8 cellular contexts compared by ENCODE assay signal in the genomic region with DNA sequence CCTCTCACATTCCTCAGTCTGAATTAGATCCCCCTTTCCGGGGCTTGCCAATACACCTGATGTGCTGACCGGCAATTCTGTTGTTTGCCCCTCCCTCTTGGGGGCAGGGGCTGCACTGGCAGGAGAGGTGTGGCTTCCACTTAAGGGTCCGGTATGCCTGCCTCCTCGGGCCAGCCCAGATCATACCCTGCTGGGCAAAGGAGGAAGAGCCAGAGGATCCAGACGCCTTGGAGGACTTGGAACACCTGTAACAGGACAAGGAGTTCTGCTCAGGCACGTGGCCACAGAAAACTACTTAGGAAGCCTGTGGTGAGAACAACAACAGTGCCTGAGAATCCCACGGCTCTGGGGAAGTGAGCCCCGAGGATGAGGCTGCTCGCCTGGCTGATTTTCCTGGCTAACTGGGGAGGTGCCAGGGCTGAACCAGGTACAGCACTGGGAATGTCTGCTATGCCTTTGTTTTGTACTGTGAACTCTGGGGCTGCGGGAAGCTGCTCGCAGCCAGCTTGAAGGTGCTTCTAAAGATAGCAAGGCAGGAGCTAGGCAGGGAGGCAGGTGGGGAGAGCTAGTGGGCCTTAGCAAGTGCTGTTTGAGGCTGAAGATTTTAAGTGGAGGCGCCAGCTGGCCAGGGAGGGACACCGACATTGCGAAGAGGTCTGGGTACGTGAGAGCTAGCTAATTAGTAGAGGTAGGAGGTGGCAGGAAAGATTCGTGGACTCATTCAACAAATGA. TPM values are rescaled to one million over a fixed set of nuclear protein-coding genes. Genes with fewer than 3 reads are reported as not detected.
A peak's percentile ranks its signal among the peaks of the same experiment; 100 is the strongest.
DNase-seq lines count a peak whose midpoint lies in the region; ATAC-seq, FAIRE-seq and TF ChIP-seq lines count a peak whose summit lies in the region.

SMPDL3B (plus strand) TSS at position 183 of the 732 bp plus-strand sequence; CDS start at position 367, 184 bp downstream.

- H4K20me1 ChIP-seq in OCI-LY7 (ENCODE audit: insufficient read depth, low read length), result no peaks in the 10 kb centered on the region

- H3K4me3 ChIP-seq in ACC112 (ENCODE audit: low read depth, low read length), result peak within 1 kb of the TSS; percentile 49
- peak within 1 kb of the TSS; percentile 34 for H3K4me3 ChIP-seq in OCI-LY7 (ENCODE audit: low read depth, low read length, poor library complexity, severe bottlenecking)
- H3K4me3 ChIP-seq in ectodermal cell (ENCODE audit: insufficient read depth, low read depth, low read length), result peak within 1 kb of the TSS; percentile 27
- H3K4me3 ChIP-seq in pancreas, result peak within 1 kb of the TSS; percentile 32 to 57 (median 39)

- CTCF ChIA-PET in OCI-LY7 (lab: Charles Lee; ENCODE audit: unreplicated experiment), result no interaction called here

- ATAC-seq in pancreas (peak; percentile 96 to 98 (median 96)), HG02610 (IDR thresholded peaks at IDR 0.05; ENCODE audit: unreplicated experiment) (no peak), HG03135 (IDR thresholded peaks at IDR 0.05; ENCODE audit: unreplicated experiment) (no peak)

- intact Hi-C loops in OCI-LY7 (cut with micrococcal nuclease; ENCODE audit: unreplicated experiment), result loop anchor here (5.0 kb wide), 1 partner anchor 78 kb away; no protein-coding TSS in a partner anchor
- intact Hi-C loops in pancreas (cut with DNase I), result no loop called here

- BruUV-seq in OCI-LY7 (replicated peaks; lab: Mats Ljungman, UMichigan), result no TSS peak

- H3K4me1 ChIP-seq in ACC112 (ENCODE audit: control insufficient read depth, insufficient read depth, low read length, unreplicated experiment) (peaks cover 5% of the 10 kb centered on the region), OCI-LY7 (ENCODE audit: insufficient read depth, low read length, poor library complexity, severe bottlenecking) (peaks cover 27% of the 10 kb centered on the region), ectodermal cell (ENCODE audit: control insufficient read depth, insufficient read depth, low read length) (peaks cover 7% of the 10 kb centered on the region), pancreas (peaks cover 0 to 5% (median 0%) of the 10 kb centered on the region in 3 donors)

- H3K27ac ChIP-seq in ACC112 (ENCODE audit: low read depth, low read length), result no peak within 1 kb of the TSS
- no peak within 1 kb of the TSS for H3K27ac ChIP-seq in OCI-LY7 (ENCODE audit: low read depth, low read length, poor library complexity, severe bottlenecking)
- H3K27ac ChIP-seq in ectodermal cell (ENCODE audit: insufficient read depth, low read depth, low read length, poor library complexity, severe bottlenecking), result no peak within 1 kb of the TSS
- H3K27ac ChIP-seq in pancreas, result peak within 1 kb of the TSS; percentile 33 to 63 (median 49)

- no peaks in the 10 kb centered on the region for H3K9me2 ChIP-seq in OCI-LY7 (ENCODE audit: insufficient read depth, low read length)

- peaks cover 11% of the 10 kb centered on the region for H3K27me3 ChIP-seq in ACC112 (ENCODE audit: insufficient read depth, low read length)
- peaks cover 11% of the 10 kb centered on the region for H3K27me3 ChIP-seq in ectodermal cell (ENCODE audit: control insufficient read depth, insufficient read depth, low read length, poor library complexity, severe bottlenecking)
- H3K27me3 ChIP-seq in pancreas, result no peaks in the 10 kb centered on the region

- H3K9me3 ChIP-seq in OCI-LY7 (ENCODE audit: low read length), result no peaks in the 10 kb centered on the region
- no peaks in the 10 kb centered on the region for H3K9me3 ChIP-seq in ectodermal cell (ENCODE audit: control insufficient read depth, low read length)
- H3K9me3 ChIP-seq in pancreas, result no peaks in the 10 kb centered on the region

- DNase-seq in GM12891 (ENCODE audit: insufficient read length, low spot score) (no peak), OCI-LY7 (ENCODE audit: low spot score) (peak; percentile 21), pancreas (peak; percentile 66 to 87 (median 74)), ureter (ENCODE audit: low spot score) (no peak)

- H3K4me2 ChIP-seq in OCI-LY7 (ENCODE audit: low read length), result peak within 1 kb of the TSS; percentile 51

- POLR2A ChIA-PET in OCI-LY7 (lab: Charles Lee), result no interaction called here

- WGBS in ectodermal cell, 2 experiments, result 10 to 16% methylated on average over 16 of the region's 16 CpGs
- 1% methylated on average over 16 of the region's 16 CpGs for WGBS in pancreas, 2 donors

- H2AFZ ChIP-seq in ACC112 (ENCODE audit: low read length, unreplicated experiment) (peak within 1 kb of the TSS; percentile 24), OCI-LY7 (ENCODE audit: low read length) (peak within 1 kb of the TSS; percentile 65; the same call in 1 of the 2 replicates)

- no peak for TF ChIP-seq CTCF in OCI-LY7 (conservative IDR thresholded peaks at IDR 0.05; ENCODE audit: low read length)
- TF ChIP-seq CTCF in pancreas (IDR thresholded peaks at IDR 0.05), result peak in 1 of 4 donors; percentile 8

- H3K79me2 ChIP-seq in ACC112 (ENCODE audit: control insufficient read depth, insufficient read depth, low read length, unreplicated experiment) (no peaks in the 10 kb centered on the region), OCI-LY7 (ENCODE audit: insufficient read depth, low read depth, low read length) (no peaks in the 10 kb centered on the region)

- FAIRE-seq in GM12891 (lab: Jason Lieb, UNC) (peak; percentile 43), pancreas (lab: Jason Lieb, UNC) (no peak)

- TF ChIP-seq POLR2A in GM12891 (IDR thresholded peaks at IDR 0.05; ENCODE audit: low read depth, low read length), result no peak

- H3K36me3 ChIP-seq in ACC112 (ENCODE audit: insufficient read depth, low read length), result no peaks in the 10 kb centered on the region
- no peaks in the 10 kb centered on the region for H3K36me3 ChIP-seq in OCI-LY7 (ENCODE audit: insufficient read depth, low read length)
- no peaks in the 10 kb centered on the region for H3K36me3 ChIP-seq in ectodermal cell (ENCODE audit: control insufficient read depth, insufficient read depth, low read length)
- no peaks in the 10 kb centered on the region for H3K36me3 ChIP-seq in pancreas

TF ChIP-seq in GM12891, 5 proteins besides CTCF, POLR2A, EP300 and RAD21:
- TF ChIP-seq TAF1 (IDR thresholded peaks at IDR 0.05; ENCODE audit: low read depth, low read length), result no peak
- no peak for TF ChIP-seq PAX5 (IDR thresholded peaks at IDR 0.05; ENCODE audit: insufficient read depth, low read length, severe bottlenecking)
- TF ChIP-seq POLR2AphosphoS5 (IDR thresholded peaks at IDR 0.05; ENCODE audit: low read depth, low read length), result no peak
- TF ChIP-seq POU2F2 (IDR thresholded peaks at IDR 0.05; ENCODE audit: low read depth, low read length), result no peak
- TF ChIP-seq SPI1 (IDR thresholded peaks at IDR 0.05; ENCODE audit: low read depth, low read length), result no peak

RNA-seq across cellular contexts. Expression of gene SMPDL3B, which starts in this region (rescaled TPM):
- 0.50 TPM for polyA plus RNA-seq in GM12891 (2012; ENCODE audit: low read depth, missing spikeins)
- 0.19 and 0.39 TPM in 2 replicates for total RNA-seq in OCI-LY7 (2014; rRNA removed; shearing (Covaris generic))
- total RNA-seq in OCI-LY7 (2022) (not detected in 2 replicates), pancreas (10 to 100 TPM; 14.5 to 20.4 (median 18.1) TPM), ureter (0.83 TPM)
- 5.9 TPM for polyA plus RNA-seq in ectodermal cell (2013, experiment 1 of 4)
- polyA plus RNA-seq in ectodermal cell (2013, experiment 2 of 4), result 5.3 TPM
- 5.8 TPM for polyA plus RNA-seq in ectodermal cell (2013, experiment 3 of 4)
- 4.2 TPM for polyA plus RNA-seq in ectodermal cell (2013, experiment 4 of 4)
- polyA plus RNA-seq in pancreas, result 10 to 100 TPM in 1 of 2 donors, 1 to 10 TPM in 1; 9.9 to 12.0 TPM

Comparison
In these comparisons a context has a peak if more than half of its experiments do, and no peak if none do; other contexts are left out.
1. Peak in DNase-seq, H3K4me3 ChIP-seq and H3K4me2 ChIP-seq in OCI-LY7; RNA of the gene not detected or under 1 TPM.
2. H3K27ac ChIP-seq: peak in pancreas (4 of 4); none in ACC112 (single experiment), OCI-LY7 (single experiment) and ectodermal cell (single experiment).
3. DNase-seq: peak in pancreas (6 of 6); none in GM12891 (single experiment) and ureter (single experiment).
4. ATAC-seq: peak in pancreas (4 of 4); none in HG02610 (single experiment) and HG03135 (single experiment).
5. Peak in every context shown above with its lines, with median percentiles within 50 percentile points of each other: H3K4me3 ChIP-seq.